ENCODE assay signal across 23 cellular contexts in genomic region chr11:70229737-70230136, GRCh38. TPM values are rescaled to one million over a fixed set of nuclear protein-coding genes. Genes with fewer than 3 reads are reported as not detected.
DNase-seq lines count a peak whose midpoint lies in the region; ATAC-seq and TF ChIP-seq lines count a peak whose summit lies in the region.
"Had no signal": no experiment of that assay in that cellular context is flagged by ENCODE, and none has a peak within 500 bp of the region (broad histone marks: within the 10 kb centered on the region; RNA-seq: fewer than 3 reads in every experiment).

No MANE protein-coding gene starts in this region.

- H3K23ac ChIP-seq in mesendoderm (ENCODE audit: low read length) (no peak overlapping the region), trophoblast cell (ENCODE audit: low read length) (no peak overlapping the region)

- H3K4me1 ChIP-seq in mesendoderm (ENCODE audit: control insufficient read depth, low read depth, low read length) (peaks cover 10% of the 10 kb centered on the region), trophoblast cell (ENCODE audit: control insufficient read depth in 1 of 2, insufficient read depth in 2 of 2, low read length in 2 of 2) (peaks cover 1 to 3% of the 10 kb centered on the region in 2 experiments)
- H3K4me1 ChIP-seq: BE2C, HAP-1 had no signal

- H3K9me3 Mint-ChIP-seq in chondrocyte (ENCODE audit: low read depth) = no peaks in the 10 kb centered on the region
- H3K9me3 Mint-ChIP-seq: CD4-positive, alpha-beta T cell; CD8-positive, alpha-beta memory T cell; HFFc6 had no signal

- H3K36me3 ChIP-seq in mesendoderm (ENCODE audit: control insufficient read depth, insufficient read depth, low read length) (no peaks in the 10 kb centered on the region), trophoblast cell (ENCODE audit: control insufficient read depth in 1 of 2, insufficient read depth in 2 of 2, low read length in 2 of 2) (no peaks in the 10 kb centered on the region), brain microvascular endothelial cell (replicated peaks) (no peaks in the 10 kb centered on the region)
- H3K36me3 ChIP-seq: BE2C; BLaER1 treated with 17β-estradiol and CSF1 and Interleukin-3, amounts not matched to agents 10 nM and 100 nM; HAP-1 had no signal

- no peak overlapping the region for H3K4me3 Mint-ChIP-seq in chondrocyte (ENCODE audit: unreplicated experiment)
- H3K4me3 Mint-ChIP-seq: CD14-positive monocyte; CD4-positive, alpha-beta T cell; CD8-positive, alpha-beta memory T cell; HFFc6 had no signal

- TF ChIP-seq CTCF in chondrocyte (IDR thresholded peaks at IDR 0.05) (no peak), brain microvascular endothelial cell (IDR thresholded peaks at IDR 0.05; ENCODE audit: low read depth, low read length, missing control alignments) (no peak)

- no peak for ATAC-seq in HG02884 (IDR thresholded peaks at IDR 0.05; ENCODE audit: unreplicated experiment)
- ATAC-seq: A549 had no signal

- H3K4me2 ChIP-seq in mesendoderm (ENCODE audit: low read length) (no peak overlapping the region), trophoblast cell (ENCODE audit: low read length) (no peak overlapping the region)
- H3K4me2 ChIP-seq: A549 had no signal

- H3K9me3 ChIP-seq in trophoblast cell (ENCODE audit: insufficient read depth, low read depth, low read length) = no peaks in the 10 kb centered on the region
- H3K9me3 ChIP-seq: A549, BE2C, HAP-1 had no signal

- DNase-seq in ELF-1 (ENCODE audit: low read depth, low spot score) (peak; percentile 27), chondrocyte (ENCODE audit: low spot score) (no peak), mesendoderm (no peak), trophoblast cell (peak; percentile 24 to 54), brain microvascular endothelial cell (no peak)
- no peak for DNase-seq in stimulated activated naive CD4-positive, alpha-beta T cell treated with Interleukin-2 at 50 U/mL for 16 hours (lab: John Stamatoyannopoulos, UW)
- DNase-seq in activated effector memory CD4-positive, alpha-beta T cell treated with anti-CD3 and anti-CD28 coated beads, Interleukin-2, amount 50 U/mL, for 16 hours = no peak
- DNase-seq: 8988T; ACHN; AML-193; BE2C; Calu3; CD4-positive, alpha-beta T cell; CD8-positive, alpha-beta memory T cell; DMS53; DMS79 treated with DMSO at 0.1 percent for 48 hours; GOT3 had no signal

- peak overlapping the region; percentile 54 for H3K27ac Mint-ChIP-seq in chondrocyte (ENCODE audit: unreplicated experiment)
- H3K27ac Mint-ChIP-seq: CD4-positive, alpha-beta T cell; HFFc6 had no signal

- H2BK5ac ChIP-seq in mesendoderm (ENCODE audit: low read length) (no peak overlapping the region), trophoblast cell (ENCODE audit: low read depth, low read length, poor library complexity) (no peak overlapping the region)

- H2BK12ac ChIP-seq in trophoblast cell (ENCODE audit: low read length) = no peak overlapping the region

- no CpG with 5 or more reads among the region's 10 CpGs for WGBS in mesendoderm (ENCODE audit: extremely low coverage, insufficient coverage, low lambda C conversion rate)
- WGBS in trophoblast cell (ENCODE audit: extremely low coverage, insufficient coverage, insufficient read length) = no CpG with 5 or more reads among the region's 10 CpGs

- H3K4ac ChIP-seq in mesendoderm (ENCODE audit: low read depth, low read length) = peak overlapping the region; percentile 1
- H3K4ac ChIP-seq in trophoblast cell (ENCODE audit: low read depth, low read length) = no peak overlapping the region

- H4K8ac ChIP-seq in mesendoderm (ENCODE audit: low read depth, low read length) (no peak overlapping the region), trophoblast cell (ENCODE audit: low read depth, low read length) (no peak overlapping the region)

- H3K79me1 ChIP-seq in mesendoderm (ENCODE audit: low read length) (no peaks in the 10 kb centered on the region), trophoblast cell (ENCODE audit: low read length) (no peaks in the 10 kb centered on the region)

- H3K36me3 Mint-ChIP-seq in chondrocyte (ENCODE audit: low read depth) = no peaks in the 10 kb centered on the region
- H3K36me3 Mint-ChIP-seq: CD14-positive monocyte; CD8-positive, alpha-beta memory T cell had no signal

- no peak overlapping the region for H2AK5ac ChIP-seq in mesendoderm (ENCODE audit: low read length)
- H2AK5ac ChIP-seq in trophoblast cell (ENCODE audit: low read length) = no peak overlapping the region

- H2BK15ac ChIP-seq in mesendoderm (replicated peaks; ENCODE audit: low read depth) = no peak overlapping the region

- in situ Hi-C loops in brain microvascular endothelial cell (cut with HindIII; ENCODE audit: low pct_ligation_motif_present, low sequenced_read_pairs) = no loop called here

- peak overlapping the region; percentile 34 for H3K18ac ChIP-seq in mesendoderm (ENCODE audit: low read length)
- H3K18ac ChIP-seq in trophoblast cell (ENCODE audit: low read length) = no peak overlapping the region

- H3K79me2 ChIP-seq in mesendoderm (ENCODE audit: control insufficient read depth, insufficient read depth, low read length) = no peaks in the 10 kb centered on the region
- H3K79me2 ChIP-seq in trophoblast cell (ENCODE audit: control insufficient read depth, insufficient read depth, low read length, poor library complexity) = no peaks in the 10 kb centered on the region

- H3K27me3 ChIP-seq in mesendoderm (ENCODE audit: insufficient read depth, low read length, poor library complexity) = no peaks in the 10 kb centered on the region
- H3K27me3 ChIP-seq in trophoblast cell (ENCODE audit: insufficient read depth, low read length) = no peaks in the 10 kb centered on the region
- no peaks in the 10 kb centered on the region for H3K27me3 ChIP-seq in brain microvascular endothelial cell (replicated peaks)
- H3K27me3 ChIP-seq: BE2C; BLaER1 treated with 17β-estradiol and CSF1 and Interleukin-3, amounts not matched to agents 10 nM and 100 nM had no signal

- no peak overlapping the region for H4K91ac ChIP-seq in trophoblast cell (ENCODE audit: low read depth, low read length)

- H3K4me3 ChIP-seq in mesendoderm (ENCODE audit: low read length) (no peak overlapping the region), trophoblast cell (ENCODE audit: low read depth, low read length) (no peak overlapping the region), brain microvascular endothelial cell (ENCODE audit: low read depth, low read length) (no peak overlapping the region)
- H3K4me3 ChIP-seq: A549; BLaER1 treated with 17β-estradiol and CSF1 and Interleukin-3, amounts not matched to agents 10 nM and 100 nM; HAP-1 had no signal

- no peaks in the 10 kb centered on the region for H3K27me3 Mint-ChIP-seq in chondrocyte (ENCODE audit: low read depth)

- no peak overlapping the region for H4K5ac ChIP-seq in mesendoderm (ENCODE audit: low read length)

- H3K27ac ChIP-seq in mesendoderm (ENCODE audit: low read depth, low read length) (peak overlapping the region; percentile 12), trophoblast cell (ENCODE audit: low read depth, low read length) (no peak overlapping the region), brain microvascular endothelial cell (no peak overlapping the region)
- H3K27ac ChIP-seq: BLaER1 treated with 17β-estradiol and CSF1 and Interleukin-3, amounts not matched to agents 10 nM and 100 nM had no signal

- H2BK120ac ChIP-seq in mesendoderm (ENCODE audit: low read depth, low read length) (no peak overlapping the region), trophoblast cell (ENCODE audit: insufficient read depth, low read length, poor library complexity) (no peak overlapping the region)

- H3K9ac ChIP-seq in mesendoderm (ENCODE audit: low read length) = no peak overlapping the region
- no peak overlapping the region for H3K9ac ChIP-seq in trophoblast cell (ENCODE audit: low read length)
- H3K9ac ChIP-seq: BLaER1 treated with 17β-estradiol and CSF1 and Interleukin-3, amounts not matched to agents 10 nM and 100 nM had no signal

- H4K12ac ChIP-seq in trophoblast cell (ENCODE audit: low read depth, low read length) = no peak overlapping the region

- peaks cover 35% of the 10 kb centered on the region for H3K4me1 Mint-ChIP-seq in chondrocyte (ENCODE audit: low read depth)
- H3K4me1 Mint-ChIP-seq: CD14-positive monocyte; CD8-positive, alpha-beta memory T cell had no signal

- no peak overlapping the region for H2AFZ ChIP-seq in trophoblast cell (ENCODE audit: insufficient read depth, low read length, poor library complexity)

- H3K56ac ChIP-seq in mesendoderm (ENCODE audit: low read length) = peak overlapping the region; percentile 1

- no peak overlapping the region for H3K14ac ChIP-seq in trophoblast cell (ENCODE audit: low read length)

RNA-seq across cellular contexts. Expression of gene FADD, which starts 26.6 kb away (rescaled TPM):
- 23.2 to 26.8 TPM (median 26.2 TPM) in 3 replicates for total RNA-seq in chondrocyte
- 40.9 TPM for polyA plus RNA-seq in mesendoderm (2013, experiment 1 of 2)
- 40.4 TPM for polyA plus RNA-seq in mesendoderm (2013, experiment 2 of 2)
- polyA plus RNA-seq in trophoblast cell (2013) = 20.0 and 20.1 TPM in 2 replicates

RNA-seq across cellular contexts. Expression of gene PPFIA1, which starts 40.8 kb away (rescaled TPM):
- 60.2 to 63.5 TPM (median 62.6 TPM) in 3 replicates for total RNA-seq in chondrocyte
- 43.8 TPM for polyA plus RNA-seq in mesendoderm (2013, experiment 1 of 2)
- 45.8 TPM for polyA plus RNA-seq in mesendoderm (2013, experiment 2 of 2)
- polyA plus RNA-seq in trophoblast cell (2013) = 73.0 TPM in 2 replicates

Comparison
In these comparisons a context has a peak if more than half of its experiments do, and no peak if none do; other contexts are left out.
1. DNase-seq: peak in ELF-1 (single experiment) and trophoblast cell (2 of 2); none in chondrocyte (single experiment), mesendoderm (single experiment), stimulated activated naive CD4-positive, alpha-beta T cell treated with Interleukin-2 at 50 U/mL for 16 hours (single experiment), activated effector memory CD4-positive, alpha-beta T cell treated with anti-CD3 and anti-CD28 coated beads, Interleukin-2, amount 50 U/mL, for 16 hours (single experiment) and brain microvascular endothelial cell (single experiment).